In the genomic region with DNA sequence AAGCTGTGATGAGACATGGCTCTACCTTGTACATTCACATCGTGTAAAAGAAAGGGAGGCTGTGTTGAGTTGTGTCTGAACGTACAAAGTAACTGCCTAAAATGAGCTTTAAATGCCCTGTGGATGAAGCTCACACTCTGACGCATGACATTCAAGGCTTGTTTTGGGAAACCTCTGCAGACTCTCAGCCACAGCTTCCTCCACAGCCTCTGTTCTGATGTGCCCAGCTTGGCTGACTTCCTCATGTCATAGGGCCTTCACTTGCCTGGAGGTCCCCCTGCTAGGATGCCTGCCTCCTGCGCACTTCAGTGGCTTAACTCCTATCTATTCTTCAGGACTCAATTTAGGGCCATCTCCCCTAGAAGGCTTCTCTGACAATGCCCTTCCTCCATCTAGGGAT, we compare ENCODE assay signal across 18 cellular contexts.
DNase-seq lines count a peak whose midpoint lies in the region; ATAC-seq and TF ChIP-seq lines count a peak whose summit lies in the region.
"Had no signal": no experiment of that assay in that cellular context is flagged by ENCODE, and none has a peak within 500 bp of the region (broad histone marks: within the 10 kb centered on the region; RNA-seq: fewer than 3 reads in every experiment).

No MANE protein-coding gene starts in this region.

- TF ChIP-seq CTCF in HL-60 (IDR thresholded peaks at IDR 0.05; ENCODE audit: insufficient read depth, low read length): no peak

- no peak overlapping the region for H3K27ac ChIP-seq in HL-60 (replicated peaks)
- H3K27ac ChIP-seq: sigmoid colon, VCaP had no signal

- intact Hi-C loops in left cardiac atrium (cut with DNase I): no loop called here

- no peak overlapping the region for H3K4me3 ChIP-seq in HL-60 (replicated peaks; ENCODE audit: insufficient read depth, low read length)
- H3K4me3 ChIP-seq: lung, sigmoid colon had no signal

- DNase-seq in HL-60 (ENCODE audit: low read depth in 1 of 2, low spot score in 1 of 2) (peak; percentile 14 to 35), NOMO-1 treated with dmso at 0.1 percent for 144 hours (lab: John Stamatoyannopoulos, UW; ENCODE audit: unreplicated experiment) (peak; percentile 65), left cardiac atrium (peak; percentile 25), putamen (ENCODE audit: low spot score) (peak; percentile 50), NCI-H510A treated with DMSO at 0.1 percent for 48 hours (lab: John Stamatoyannopoulos, UW) (no peak)
- DNase-seq: activated CD4-positive, alpha-beta T cell treated with anti-CD3 and anti-CD28 coated beads, Interleukin-2, amount 50 U/mL, for 1 hour; activated CD8-positive, alpha-beta memory T cell treated with anti-CD3 and anti-CD28 coated beads, Interleukin-2, amount 50 U/mL, for 4 hours; activated effector memory CD4-positive, alpha-beta T cell treated with anti-CD3 and anti-CD28 coated beads, Interleukin-2, amount 50 U/mL, for 16 hours; activated naive CD8-positive, alpha-beta T cell treated with anti-CD3 and anti-CD28 coated beads, Interleukin-2, amount 50 U/mL, for 24 hours; immature natural killer cell; NCI-H1105; NCI-H2081 treated with DMSO at 0.1 percent for 48 hours; NCI-H510A; sigmoid colon had no signal

- ATAC-seq in left cardiac atrium (peak; percentile 22 to 50), HG03460 (IDR thresholded peaks at IDR 0.05; ENCODE audit: unreplicated experiment) (no peak), GM21529 (IDR thresholded peaks at IDR 0.05; ENCODE audit: unreplicated experiment) (no peak)
- ATAC-seq: activated naive CD8-positive, alpha-beta T cell treated with anti-CD3 and anti-CD28 coated beads, Interleukin-2, amount 50 U/mL, for 24 hours had no signal

- H3K27me3 ChIP-seq in HL-60 (ENCODE audit: insufficient read depth, poor library complexity, severe bottlenecking): peaks cover 3% of the 10 kb centered on the region
- H3K27me3 ChIP-seq: sigmoid colon had no signal

Comparison
In these comparisons a context has a peak if more than half of its experiments do, and no peak if none do; other contexts are left out.
1. ATAC-seq: peak in left cardiac atrium (2 of 2); none in HG03460 (single experiment) and GM21529 (single experiment).